Comparison of ENCODE assay signal across 22 cellular contexts in genomic region chr17:28996554-28997096, GRCh38. TPM values are rescaled to one million over a fixed set of nuclear protein-coding genes. Genes with fewer than 3 reads are reported as not detected.
DNase-seq lines count a peak whose midpoint lies in the region; ATAC-seq and TF ChIP-seq lines count a peak whose summit lies in the region.
"Had no signal": no experiment of that assay in that cellular context is flagged by ENCODE, and none has a peak within 500 bp of the region (broad histone marks: within the 10 kb centered on the region; RNA-seq: fewer than 3 reads in every experiment).

No MANE protein-coding gene starts in this region.

- no peaks in the 10 kb centered on the region for H3K9me3 Mint-ChIP-seq in neural progenitor cell
- no peaks in the 10 kb centered on the region for H3K9me3 Mint-ChIP-seq in naive thymus-derived CD8-positive, alpha-beta T cell
- H3K9me3 Mint-ChIP-seq: HFFc6 had no signal

- H3K27ac ChIP-seq in WERI-Rb-1 (peak overlapping the region; percentile 21), neural progenitor cell (no peak overlapping the region)

- no peaks in the 10 kb centered on the region for H3K27me3 ChIP-seq in WERI-Rb-1 (ENCODE audit: insufficient read depth, low read depth, severe bottlenecking)
- H3K27me3 ChIP-seq in neural progenitor cell, result no peaks in the 10 kb centered on the region
- H3K27me3 ChIP-seq: BE2C had no signal

- TF ChIP-seq CTCF in WERI-Rb-1 (IDR thresholded peaks at IDR 0.05; ENCODE audit: low read depth, low read length), result no peak
- no peak for TF ChIP-seq CTCF in neural progenitor cell (IDR thresholded peaks at IDR 0.05)

- H2AFZ ChIP-seq in neural progenitor cell (replicated peaks), result no peak overlapping the region

- H3K36me3 Mint-ChIP-seq in neural progenitor cell, result no peaks in the 10 kb centered on the region
- H3K36me3 Mint-ChIP-seq in naive thymus-derived CD8-positive, alpha-beta T cell, result no peaks in the 10 kb centered on the region
- H3K36me3 Mint-ChIP-seq: IgD-negative memory B cell had no signal

- no peak overlapping the region for H3K4me3 Mint-ChIP-seq in neural progenitor cell
- H3K4me3 Mint-ChIP-seq in naive thymus-derived CD8-positive, alpha-beta T cell, result no peak overlapping the region
- H3K4me3 Mint-ChIP-seq: CD4-positive, CD25-positive, alpha-beta regulatory T cell; HFFc6; IgD-negative memory B cell had no signal

- no peak overlapping the region for H3K9ac ChIP-seq in neural progenitor cell

- H3K4me1 Mint-ChIP-seq in neural progenitor cell, result peaks cover 3% of the 10 kb centered on the region
- H3K4me1 Mint-ChIP-seq in naive thymus-derived CD8-positive, alpha-beta T cell, result peaks cover 0 to 2% (median 0%) of the 10 kb centered on the region in 4 donors
- H3K4me1 Mint-ChIP-seq: CD4-positive, CD25-positive, alpha-beta regulatory T cell; IgD-negative memory B cell had no signal

- no peaks in the 10 kb centered on the region for H4K20me1 ChIP-seq in neural progenitor cell (ENCODE audit: low read depth)

- no peaks in the 10 kb centered on the region for H3K9me3 ChIP-seq in WERI-Rb-1 (ENCODE audit: severe bottlenecking)
- H3K9me3 ChIP-seq in neural progenitor cell (ENCODE audit: low read depth), result no peaks in the 10 kb centered on the region
- H3K9me3 ChIP-seq: BE2C, Caco-2 had no signal

- peaks cover 26% of the 10 kb centered on the region for H3K4me1 ChIP-seq in neural progenitor cell
- H3K4me1 ChIP-seq: BE2C, Caco-2 had no signal

- peaks cover 33% of the 10 kb centered on the region for H3K27me3 Mint-ChIP-seq in neural progenitor cell (ENCODE audit: insufficient read depth, low read depth)
- peaks cover 11 to 51% (median 24%) of the 10 kb centered on the region in 5 donors for H3K27me3 Mint-ChIP-seq in naive thymus-derived CD8-positive, alpha-beta T cell

- DNase-seq in NCI-H1417 (lab: John Stamatoyannopoulos, UW), result peak in 2 of 3 experiments; percentile 32 to 33
- no peak for DNase-seq in NCI-H1417 treated with DMSO at 0.1 percent for 48 hours (lab: John Stamatoyannopoulos, UW)
- peak; percentile 60 for DNase-seq in HuH-7 (ENCODE audit: low spot score)
- DNase-seq in WERI-Rb-1, result no peak
- DNase-seq in neural progenitor cell (ENCODE audit: low spot score), result peak; percentile 41
- DNase-seq in mesenteric fat pad (ENCODE audit: low spot score), result no peak
- no peak for DNase-seq in naive thymus-derived CD8-positive, alpha-beta T cell
- DNase-seq: BE2C; CD4-positive, CD25-positive, alpha-beta regulatory T cell; GF-D8; HFFc6; Karpas-422; NCI-H1048; NCI-H187 had no signal

- POLR2A ChIA-PET in naive thymus-derived CD8-positive, alpha-beta T cell (lab: Charles Lee), result no interaction called here

- no peaks in the 10 kb centered on the region for H3F3A ChIP-seq in neural progenitor cell (ENCODE audit: low read depth)

- H3K27ac Mint-ChIP-seq in neural progenitor cell, result peak overlapping the region; percentile 46
- H3K27ac Mint-ChIP-seq in naive thymus-derived CD8-positive, alpha-beta T cell, result peak overlapping the region in 1 of 10 donors; percentile 55
- H3K27ac Mint-ChIP-seq: HFFc6 had no signal

- H3K4me3 ChIP-seq in WERI-Rb-1 (ENCODE audit: low read depth, low read length) (no peak overlapping the region), neural progenitor cell (no peak overlapping the region)

- no peak for ATAC-seq in SK-N-SH treated with all-trans-retinoic acid at 6 μM for 48 hours
- ATAC-seq in naive thymus-derived CD8-positive, alpha-beta T cell, result no peak
- ATAC-seq: Right ventricle myocardium inferior had no signal

- H3K36me3 ChIP-seq in WERI-Rb-1 (peaks cover 44% of the 10 kb centered on the region), neural progenitor cell (no peaks in the 10 kb centered on the region)
- H3K36me3 ChIP-seq: BE2C had no signal

- H3K4me2 ChIP-seq in neural progenitor cell, result peak overlapping the region; percentile 3

- H3K79me2 ChIP-seq in neural progenitor cell (ENCODE audit: low read depth), result no peaks in the 10 kb centered on the region

TF ChIP-seq in SK-N-SH treated with all-trans-retinoic acid at 6 μM for 48 hours, 23 proteins besides CTCF, POLR2A, EP300 and RAD21 (continues in another document):
- no peak for TF ChIP-seq ZNF8 (CRISPR knock-in tag; IDR thresholded peaks at IDR 0.05)
- TF ChIP-seq TOX (CRISPR knock-in tag; IDR thresholded peaks at IDR 0.05; ENCODE audit: borderline replicate concordance), result no peak
- TF ChIP-seq GLIS3 (CRISPR knock-in tag; IDR thresholded peaks at IDR 0.05), result no peak
- no peak for TF ChIP-seq ARNTL (CRISPR knock-in tag; IDR thresholded peaks at IDR 0.05; ENCODE audit: borderline replicate concordance, low read depth)
- no peak for TF ChIP-seq ISL1 (CRISPR knock-in tag; IDR thresholded peaks at IDR 0.05)
- no peak for TF ChIP-seq ESRRG (CRISPR knock-in tag; IDR thresholded peaks at IDR 0.05)
- TF ChIP-seq CSRNP3 (CRISPR knock-in tag; IDR thresholded peaks at IDR 0.05), result no peak
- TF ChIP-seq ZNF70 (CRISPR knock-in tag; IDR thresholded peaks at IDR 0.05), result no peak
- TF ChIP-seq, protein P1, sequence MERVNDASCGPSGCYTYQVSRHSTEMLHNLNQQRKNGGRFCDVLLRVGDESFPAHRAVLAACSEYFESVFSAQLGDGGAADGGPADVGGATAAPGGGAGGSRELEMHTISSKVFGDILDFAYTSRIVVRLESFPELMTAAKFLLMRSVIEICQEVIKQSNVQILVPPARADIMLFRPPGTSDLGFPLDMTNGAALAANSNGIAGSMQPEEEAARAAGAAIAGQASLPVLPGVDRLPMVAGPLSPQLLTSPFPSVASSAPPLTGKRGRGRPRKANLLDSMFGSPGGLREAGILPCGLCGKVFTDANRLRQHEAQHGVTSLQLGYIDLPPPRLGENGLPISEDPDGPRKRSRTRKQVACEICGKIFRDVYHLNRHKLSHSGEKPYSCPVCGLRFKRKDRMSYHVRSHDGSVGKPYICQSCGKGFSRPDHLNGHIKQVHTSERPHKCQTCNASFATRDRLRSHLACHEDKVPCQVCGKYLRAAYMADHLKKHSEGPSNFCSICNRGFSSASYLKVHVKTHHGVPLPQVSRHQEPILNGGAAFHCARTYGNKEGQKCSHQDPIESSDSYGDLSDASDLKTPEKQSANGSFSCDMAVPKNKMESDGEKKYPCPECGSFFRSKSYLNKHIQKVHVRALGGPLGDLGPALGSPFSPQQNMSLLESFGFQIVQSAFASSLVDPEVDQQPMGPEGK (CRISPR knock-in tag; IDR thresholded peaks at IDR 0.05; ENCODE audit: borderline replicate concordance), result no peak
- TF ChIP-seq, protein P2, sequence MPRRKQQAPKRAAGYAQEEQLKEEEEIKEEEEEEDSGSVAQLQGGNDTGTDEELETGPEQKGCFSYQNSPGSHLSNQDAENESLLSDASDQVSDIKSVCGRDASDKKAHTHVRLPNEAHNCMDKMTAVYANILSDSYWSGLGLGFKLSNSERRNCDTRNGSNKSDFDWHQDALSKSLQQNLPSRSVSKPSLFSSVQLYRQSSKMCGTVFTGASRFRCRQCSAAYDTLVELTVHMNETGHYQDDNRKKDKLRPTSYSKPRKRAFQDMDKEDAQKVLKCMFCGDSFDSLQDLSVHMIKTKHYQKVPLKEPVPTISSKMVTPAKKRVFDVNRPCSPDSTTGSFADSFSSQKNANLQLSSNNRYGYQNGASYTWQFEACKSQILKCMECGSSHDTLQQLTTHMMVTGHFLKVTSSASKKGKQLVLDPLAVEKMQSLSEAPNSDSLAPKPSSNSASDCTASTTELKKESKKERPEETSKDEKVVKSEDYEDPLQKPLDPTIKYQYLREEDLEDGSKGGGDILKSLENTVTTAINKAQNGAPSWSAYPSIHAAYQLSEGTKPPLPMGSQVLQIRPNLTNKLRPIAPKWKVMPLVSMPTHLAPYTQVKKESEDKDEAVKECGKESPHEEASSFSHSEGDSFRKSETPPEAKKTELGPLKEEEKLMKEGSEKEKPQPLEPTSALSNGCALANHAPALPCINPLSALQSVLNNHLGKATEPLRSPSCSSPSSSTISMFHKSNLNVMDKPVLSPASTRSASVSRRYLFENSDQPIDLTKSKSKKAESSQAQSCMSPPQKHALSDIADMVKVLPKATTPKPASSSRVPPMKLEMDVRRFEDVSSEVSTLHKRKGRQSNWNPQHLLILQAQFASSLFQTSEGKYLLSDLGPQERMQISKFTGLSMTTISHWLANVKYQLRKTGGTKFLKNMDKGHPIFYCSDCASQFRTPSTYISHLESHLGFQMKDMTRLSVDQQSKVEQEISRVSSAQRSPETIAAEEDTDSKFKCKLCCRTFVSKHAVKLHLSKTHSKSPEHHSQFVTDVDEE (CRISPR knock-in tag; IDR thresholded peaks at IDR 0.05), result no peak
- TF ChIP-seq ZFP30 (CRISPR knock-in tag; IDR thresholded peaks at IDR 0.05), result no peak
- no peak for TF ChIP-seq ZFP3 (CRISPR knock-in tag; IDR thresholded peaks at IDR 0.05)
- TF ChIP-seq ZNF565 (CRISPR knock-in tag; conservative IDR thresholded peaks at IDR 0.05; ENCODE audit: low read depth), result no peak
- no peak for TF ChIP-seq TCF4 (CRISPR knock-in tag; IDR thresholded peaks at IDR 0.05; ENCODE audit: borderline replicate concordance)
- TF ChIP-seq CSDC2 (CRISPR knock-in tag; IDR thresholded peaks at IDR 0.05), result no peak
- no peak for TF ChIP-seq BACH2 (CRISPR knock-in tag; IDR thresholded peaks at IDR 0.05; ENCODE audit: borderline replicate concordance)

RNA-seq across cellular contexts. Expression of gene SEZ6, which starts 9.2 kb away (rescaled TPM):
- total RNA-seq in neural progenitor cell (ENCODE audit: low replicate concordance), result 1.5 and 4.9 TPM in 2 replicates
- total RNA-seq in mesenteric fat pad, result not detected
- total RNA-seq in naive thymus-derived CD8-positive, alpha-beta T cell, result not detected
- polyA plus RNA-seq in naive thymus-derived CD8-positive, alpha-beta T cell, result 1 to 10 TPM in 1 of 3 donors, under 1 TPM in 2; 0.40 to 1.5 (median 0.85) TPM
- total RNA-seq: Caco-2, H4, HFFc6, HT-29, MCF 10A, Right ventricle myocardium inferior, SK-MEL-5 had no signal

RNA-seq across cellular contexts. Expression of gene PHF12, which starts 45.3 kb away (rescaled TPM):
- total RNA-seq in neural progenitor cell (ENCODE audit: low replicate concordance) (49.1 and 54.3 TPM in 2 replicates), mesenteric fat pad (29.3 TPM)
- total RNA-seq in naive thymus-derived CD8-positive, alpha-beta T cell, result 100 to 1,000 TPM; 117 to 124 TPM
- polyA plus RNA-seq in naive thymus-derived CD8-positive, alpha-beta T cell, result 10 to 100 TPM in 1 of 3 donors, 1 to 10 TPM in 2; 5.2 to 12.0 (median 6.2) TPM

RNA-seq across cellular contexts. Expression of gene PIPOX, which starts 46.3 kb away (rescaled TPM):
- total RNA-seq in neural progenitor cell (ENCODE audit: low replicate concordance) (3.7 and 8.8 TPM in 2 replicates), mesenteric fat pad (1.3 TPM)
- total RNA-seq in naive thymus-derived CD8-positive, alpha-beta T cell, result 1 to 10 TPM; 7.3 to 8.7 TPM
- 1 to 10 TPM; 1.2 to 1.5 (median 1.3) TPM for polyA plus RNA-seq in naive thymus-derived CD8-positive, alpha-beta T cell
- total RNA-seq: MCF 10A had no signal

Comparison
In these comparisons a context has a peak if more than half of its experiments do, and no peak if none do; other contexts are left out.
1. DNase-seq: peak in NCI-H1417 (2 of 3), HuH-7 (single experiment) and neural progenitor cell (single experiment); none in NCI-H1417 treated with DMSO at 0.1 percent for 48 hours (single experiment), WERI-Rb-1 (single experiment), mesenteric fat pad (single experiment) and naive thymus-derived CD8-positive, alpha-beta T cell (0 of 10).